Comparison of ENCODE assay signal across 8 cellular contexts in genomic region chr6:131807644-131808459, GRCh38. TPM values are rescaled to one million over a fixed set of nuclear protein-coding genes. Genes with fewer than 3 reads are reported as not detected.
DNase-seq lines count a peak whose midpoint lies in the region; TF ChIP-seq lines count a peak whose summit lies in the region.

Gene ENPP1 (plus strand): TSS chr6:131808020. CDS start chr6:131808036, 16 bp downstream.

- WGBS in smooth muscle cell (ENCODE audit: low lambda C conversion rate) = 1% methylated on average over 57 of the region's 99 CpGs

- H3K27ac ChIP-seq in caudate nucleus (ENCODE audit: low read depth, low read length) (peak within 1 kb of the TSS; percentile 32), smooth muscle cell (ENCODE audit: low read depth) (peak within 1 kb of the TSS; percentile 35)

- H3K79me2 ChIP-seq in smooth muscle cell (ENCODE audit: low read depth) = peaks cover 48% of the 10 kb centered on the region

- TF ChIP-seq CTCF in HFF-Myc (IDR thresholded peaks at IDR 0.05; ENCODE audit: low read depth, low read length, missing control alignments) (no peak), WI38 (IDR thresholded peaks at IDR 0.05; ENCODE audit: low read depth, low read length) (peak; percentile 32; the same call in 1 of the 2 replicates), smooth muscle cell (IDR thresholded peaks at IDR 0.05; ENCODE audit: borderline replicate concordance, insufficient read depth, poor library complexity, severe bottlenecking) (peak; percentile 16)

- peaks cover 21% of the 10 kb centered on the region for H3F3A ChIP-seq in smooth muscle cell (ENCODE audit: low read depth)

- H3K27me3 ChIP-seq in smooth muscle cell (ENCODE audit: low read depth) = no peaks in the 10 kb centered on the region

- H3K4me2 ChIP-seq in smooth muscle cell = peak within 1 kb of the TSS; percentile 92

- H4K20me1 ChIP-seq in smooth muscle cell (ENCODE audit: low read depth) = peaks cover 47% of the 10 kb centered on the region

- H3K9ac ChIP-seq in smooth muscle cell (ENCODE audit: low read depth) = peak within 1 kb of the TSS; percentile 47

- DNase-seq in EL = peak; percentile 83
- DNase-seq in HFF-Myc (ENCODE audit: extremely low read depth, low read depth) = no peak
- peak; percentile 38 to 43 for DNase-seq in NCI-H2081 (lab: John Stamatoyannopoulos, UW)
- peak in 58 of 61 donors; percentile 15 to 83 (median 55) for DNase-seq in caudate nucleus (lab: John Stamatoyannopoulos, UW)
- peak; percentile 61 for DNase-seq in iris pigment epithelial cell (ENCODE audit: low read depth)
- peak; percentile 50 for DNase-seq in smooth muscle cell (lab: John Stamatoyannopoulos, UW; ENCODE audit: unreplicated experiment)
- no peak for DNase-seq in DMS79 (lab: John Stamatoyannopoulos, UW)

- H3K36me3 ChIP-seq in smooth muscle cell (ENCODE audit: low read depth) = no peaks in the 10 kb centered on the region

- peaks cover 7% of the 10 kb centered on the region for H3K4me1 ChIP-seq in smooth muscle cell (ENCODE audit: low read depth)

- H3K9me3 ChIP-seq in smooth muscle cell (replicated peaks; ENCODE audit: low read depth) = no peaks in the 10 kb centered on the region

- H3K4me3 ChIP-seq in HFF-Myc (replicated peaks; ENCODE audit: low read depth, low read length) (peak within 1 kb of the TSS; percentile 60), WI38 (ENCODE audit: low read depth, low read length) (peak within 1 kb of the TSS; percentile 67), smooth muscle cell (peak within 1 kb of the TSS; percentile 82)

- H2AFZ ChIP-seq in smooth muscle cell (ENCODE audit: low read depth) = peak within 1 kb of the TSS; percentile 82

RNA-seq across cellular contexts. Expression of gene ENPP1, which starts in this region (rescaled TPM):
- total RNA-seq in smooth muscle cell = 433 and 501 TPM in 2 replicates
- polyA plus RNA-seq in smooth muscle cell = 193 and 329 TPM in 2 replicates

Comparison
In these comparisons a context has a peak if more than half of its experiments do, and no peak if none do; other contexts are left out.
1. DNase-seq: peak in EL (single experiment), NCI-H2081 (2 of 2), caudate nucleus (58 of 61), iris pigment epithelial cell (single experiment) and smooth muscle cell (single experiment); none in HFF-Myc (single experiment) and DMS79 (single experiment).
2. Peak in every context shown above with its lines, with median percentiles within 50 percentile points of each other: H3K4me3 ChIP-seq.